Comparison of ENCODE assay signal across 28 cellular contexts in the genomic region with DNA sequence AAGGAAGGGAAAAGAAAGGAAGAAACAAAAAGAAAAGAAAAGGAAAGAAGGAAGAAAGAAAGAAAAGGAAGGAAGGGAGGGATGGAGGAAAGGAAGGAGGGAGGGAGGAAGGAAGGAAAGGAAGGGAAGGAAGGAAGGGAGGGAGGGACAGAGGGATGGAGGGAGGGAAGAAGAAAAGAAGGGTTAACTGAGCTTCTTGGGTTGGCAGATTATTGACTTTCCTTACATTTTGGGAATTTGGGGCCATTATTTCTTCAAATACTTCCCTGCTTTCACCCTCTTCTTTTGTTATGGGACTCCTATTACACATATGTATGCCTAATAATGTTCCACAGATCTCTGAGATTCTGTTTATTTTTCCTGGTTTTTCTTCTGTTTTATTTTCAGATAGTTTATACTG.
"Had no signal": no experiment of that assay in that cellular context is flagged by ENCODE, and none has a peak within 500 bp of the region (broad histone marks: within the 10 kb centered on the region; RNA-seq: fewer than 3 reads in every experiment).

No MANE protein-coding gene starts in this region.

- FAIRE-seq: colon, endometrium, endothelial cell of umbilical vein, frontal cortex had no signal

- ATAC-seq: effector memory CD8-positive, alpha-beta T cell; esophagus mucosa; foreskin keratinocyte; gastrocnemius medialis; gastroesophageal sphincter; heart left ventricle; heart right ventricle had no signal

- H3K27me3 ChIP-seq: colonic mucosa, dorsolateral prefrontal cortex, esophagus muscularis mucosa, esophagus squamous epithelium, foreskin keratinocyte, gastrocnemius medialis, gastroesophageal sphincter, heart left ventricle, heart right ventricle had no signal

- DNase-seq: colonic mucosa; cortex of kidney; dermis blood vessel endothelial cell; dorsolateral prefrontal cortex; effector CD4-positive, alpha-beta T cell; effector CD8-positive, alpha-beta T cell; effector memory CD4-positive, alpha-beta T cell; effector memory CD8-positive, alpha-beta T cell; endodermal cell; erythroblast; esophagus squamous epithelium; foreskin fibroblast; foreskin keratinocyte; foreskin melanocyte; gastrocnemius medialis; glutamatergic neuron; head of caudate nucleus; heart left ventricle; heart right ventricle had no signal

- H3K9me3 ChIP-seq: colonic mucosa, esophagus muscularis mucosa, esophagus squamous epithelium, gastrocnemius medialis, gastroesophageal sphincter had no signal

- H3K4me3 ChIP-seq: colonic mucosa, coronary artery, dorsolateral prefrontal cortex, esophagus muscularis mucosa, esophagus squamous epithelium, gastrocnemius medialis, gastroesophageal sphincter, heart left ventricle, heart right ventricle had no signal

- H3K4me1 ChIP-seq: colonic mucosa, esophagus muscularis mucosa, esophagus squamous epithelium, foreskin keratinocyte, gastrocnemius medialis, gastroesophageal sphincter, heart left ventricle had no signal

- H3K36me3 ChIP-seq: colonic mucosa, esophagus muscularis mucosa, esophagus squamous epithelium, gastrocnemius medialis, gastroesophageal sphincter, heart left ventricle, heart right ventricle had no signal

- H3K27ac ChIP-seq: colonic mucosa, coronary artery, dorsolateral prefrontal cortex, epithelial cell of prostate, esophagus muscularis mucosa, esophagus squamous epithelium, foreskin keratinocyte, gastrocnemius medialis, gastroesophageal sphincter, heart left ventricle, heart right ventricle had no signal
